In genomic region chr11:102630598-102631448, GRCh38 we compare ENCODE assay signal across 17 cellular contexts. TPM values are rescaled to one million over a fixed set of nuclear protein-coding genes. Genes with fewer than 3 reads are reported as not detected.
A peak's percentile ranks its signal among the peaks of the same experiment; 100 is the strongest.
DNase-seq lines count a peak whose midpoint lies in the region; ATAC-seq and TF ChIP-seq lines count a peak whose summit lies in the region.
"Had no signal": no experiment of that assay in that cellular context is flagged by ENCODE, and none has a peak within 500 bp of the region (broad histone marks: within the 10 kb centered on the region; RNA-seq: fewer than 3 reads in every experiment).

No MANE protein-coding gene starts in this region.

- H3K4me1 ChIP-seq in Peyer's patch: peaks cover 0 to 10% (median 0%) of the 10 kb centered on the region in 4 donors
- H3K4me1 ChIP-seq in fibroblast of lung (ENCODE audit: control insufficient read depth, extremely low read depth, insufficient read depth, low read length): no peaks in the 10 kb centered on the region
- no peaks in the 10 kb centered on the region for H3K4me1 ChIP-seq in osteoblast (ENCODE audit: insufficient read depth, low read length)
- H3K4me1 ChIP-seq in upper lobe of right lung: no peaks in the 10 kb centered on the region

- peak overlapping the region; percentile 53 for H3K27ac ChIP-seq in C4-2B
- H3K27ac ChIP-seq in Peyer's patch: peak overlapping the region in 2 of 4 donors; percentile 46 to 50
- H3K27ac ChIP-seq in fibroblast of lung (ENCODE audit: insufficient read depth, low read length): no peak overlapping the region
- no peak overlapping the region for H3K27ac ChIP-seq in osteoblast (ENCODE audit: low read depth, low read length)
- no peak overlapping the region for H3K27ac ChIP-seq in upper lobe of right lung
- H3K27ac ChIP-seq: RWPE1 had no signal

- TF ChIP-seq POLR2A in Peyer's patch (IDR thresholded peaks at IDR 0.05): no peak

- H3K9me3 Mint-ChIP-seq in activated CD8-positive, alpha-beta memory T cell treated with anti-CD3 and anti-CD28 coated beads, Interleukin-2, amount 10 ng/mL, durations not matched to agents 7 days and 5 days (ENCODE audit: low read depth): no peaks in the 10 kb centered on the region
- no peaks in the 10 kb centered on the region for H3K9me3 Mint-ChIP-seq in Calu3 (ENCODE audit: low read depth, unreplicated experiment)
- H3K9me3 Mint-ChIP-seq: HFFc6 had no signal

- peaks cover 2% of the 10 kb centered on the region for H3K4me1 Mint-ChIP-seq in activated CD8-positive, alpha-beta memory T cell treated with anti-CD3 and anti-CD28 coated beads, Interleukin-2, amount 10 ng/mL, durations not matched to agents 7 days and 5 days
- peaks cover 5% of the 10 kb centered on the region for H3K4me1 Mint-ChIP-seq in Calu3 (ENCODE audit: low read depth, unreplicated experiment)

- no peaks in the 10 kb centered on the region for H3K36me3 Mint-ChIP-seq in activated CD8-positive, alpha-beta memory T cell treated with anti-CD3 and anti-CD28 coated beads, Interleukin-2, amount 10 ng/mL, durations not matched to agents 7 days and 5 days
- H3K36me3 Mint-ChIP-seq in Calu3 (ENCODE audit: insufficient read depth, unreplicated experiment): no peaks in the 10 kb centered on the region

- no peaks in the 10 kb centered on the region for H3K79me2 ChIP-seq in fibroblast of lung (ENCODE audit: control insufficient read depth, insufficient read depth, low read length)
- H3K79me2 ChIP-seq in osteoblast (ENCODE audit: insufficient read depth, low read length): no peaks in the 10 kb centered on the region

- intact Hi-C loops in upper lobe of right lung (cut with DNase I): no loop called here
- intact Hi-C loops in Calu3 (cut with micrococcal nuclease; ENCODE audit: unreplicated experiment): no loop called here

- no peak overlapping the region for H3K27ac Mint-ChIP-seq in activated CD8-positive, alpha-beta memory T cell treated with anti-CD3 and anti-CD28 coated beads, Interleukin-2, amount 10 ng/mL, durations not matched to agents 7 days and 5 days
- H3K27ac Mint-ChIP-seq in Calu3 (ENCODE audit: unreplicated experiment): no peak overlapping the region
- H3K27ac Mint-ChIP-seq: HFFc6 had no signal

- H3K4me3 Mint-ChIP-seq in activated CD8-positive, alpha-beta memory T cell treated with anti-CD3 and anti-CD28 coated beads, Interleukin-2, amount 10 ng/mL, durations not matched to agents 7 days and 5 days: no peak overlapping the region
- no peak overlapping the region for H3K4me3 Mint-ChIP-seq in Calu3 (ENCODE audit: low read depth, unreplicated experiment)
- H3K4me3 Mint-ChIP-seq: HFFc6 had no signal

- no peaks in the 10 kb centered on the region for H3K36me3 ChIP-seq in Peyer's patch
- H3K36me3 ChIP-seq in fibroblast of lung (ENCODE audit: control insufficient read depth, insufficient read depth, low read length): no peaks in the 10 kb centered on the region
- no peaks in the 10 kb centered on the region for H3K36me3 ChIP-seq in osteoblast (ENCODE audit: insufficient read depth, low read length)
- no peaks in the 10 kb centered on the region for H3K36me3 ChIP-seq in upper lobe of right lung

- no peak for ATAC-seq in activated CD8-positive, alpha-beta memory T cell treated with anti-CD3 and anti-CD28 coated beads, Interleukin-2, amount 10 ng/mL, durations not matched to agents 7 days and 5 days
- ATAC-seq in upper lobe of right lung (no peak), GM21529 (IDR thresholded peaks at IDR 0.05; ENCODE audit: unreplicated experiment) (no peak)

- H3K9me3 ChIP-seq in Peyer's patch: no peaks in the 10 kb centered on the region
- H3K9me3 ChIP-seq in fibroblast of lung (ENCODE audit: control insufficient read depth, insufficient read depth, low read depth, low read length): no peaks in the 10 kb centered on the region
- no peaks in the 10 kb centered on the region for H3K9me3 ChIP-seq in osteoblast (ENCODE audit: low read depth, low read length)
- no peaks in the 10 kb centered on the region for H3K9me3 ChIP-seq in upper lobe of right lung

- CTCF ChIA-PET in activated CD8-positive, alpha-beta memory T cell treated with anti-CD3 and anti-CD28 coated beads, Interleukin-2, amount 10 ng/mL, durations not matched to agents 7 days and 5 days (lab: Charles Lee): no interaction called here
- CTCF ChIA-PET in Calu3 (lab: Charles Lee): interaction anchor here (0.8 kb wide), 1 partner anchor 51 kb away, joined by 4 read pairs; no protein-coding TSS in a partner anchor

- peak in 2 of 3 donors; percentile 63 to 71 for DNase-seq in Peyer's patch
- peak in 1 of 2 donors; percentile 41 for DNase-seq in fibroblast of lung (ENCODE audit: low read depth in 2 of 2)
- DNase-seq in osteoblast (ENCODE audit: insufficient read length, low spot score, missing footprints): peak; percentile 37
- DNase-seq in activated CD8-positive, alpha-beta memory T cell treated with anti-CD3 and anti-CD28 coated beads, Interleukin-2, amount 10 ng/mL, durations not matched to agents 7 days and 5 days: no peak
- DNase-seq in upper lobe of right lung: no peak
- no peak for DNase-seq in Calu3
- DNase-seq: 8988T; C1 segment of cervical spinal cord; HFFc6; Karpas-422; NCI-H187 treated with DMSO at 0.1 percent for 48 hours; NCI-H446; NK-92 treated with Interleukin-12 subunit alpha and Interleukin-12 subunit beta, amount 100 ng/mL, for 24 hours; OCI-M1 had no signal

- TF ChIP-seq CTCF in C4-2B (conservative IDR thresholded peaks at IDR 0.05) (no peak), Peyer's patch (IDR thresholded peaks at IDR 0.05) (no peak), fibroblast of lung (conservative IDR thresholded peaks at IDR 0.05 in 1 of 2, IDR thresholded peaks at IDR 0.05 in 1 of 2; ENCODE audit: low read depth in 1 of 2, low read length in 2 of 2) (no peak), osteoblast (IDR thresholded peaks at IDR 0.05; ENCODE audit: extremely low read depth, low read depth, low read length) (no peak), upper lobe of right lung (IDR thresholded peaks at IDR 0.05) (no peak), Calu3 (IDR thresholded peaks at IDR 0.05; ENCODE audit: unreplicated experiment) (no peak)

- peaks cover 13% of the 10 kb centered on the region for H3K27me3 Mint-ChIP-seq in activated CD8-positive, alpha-beta memory T cell treated with anti-CD3 and anti-CD28 coated beads, Interleukin-2, amount 10 ng/mL, durations not matched to agents 7 days and 5 days
- no peaks in the 10 kb centered on the region for H3K27me3 Mint-ChIP-seq in Calu3 (ENCODE audit: unreplicated experiment)

- H3K27me3 ChIP-seq in Peyer's patch (no peaks in the 10 kb centered on the region), fibroblast of lung (ENCODE audit: control insufficient read depth, insufficient read depth, low read length) (no peaks in the 10 kb centered on the region), osteoblast (ENCODE audit: insufficient read depth, low read length) (no peaks in the 10 kb centered on the region), upper lobe of right lung (peaks cover 2% of the 10 kb centered on the region)

- H3K4me3 ChIP-seq in Peyer's patch (no peak overlapping the region), fibroblast of lung (replicated peaks in 1 of 4; ENCODE audit: control extremely low read depth in 1 of 4, insufficient read depth in 1 of 4, low read depth in 3 of 4, low read length in 4 of 4) (no peak overlapping the region), osteoblast (ENCODE audit: insufficient read depth, low read length) (no peak overlapping the region), upper lobe of right lung (no peak overlapping the region)

- BruUV-seq in Calu3 (replicated peaks; lab: Mats Ljungman, UMichigan): no TSS peak

- H3K9ac ChIP-seq in fibroblast of lung (ENCODE audit: insufficient read depth, low read length): no peak overlapping the region

- no peak overlapping the region for H2AFZ ChIP-seq in fibroblast of lung (ENCODE audit: low read length)
- H2AFZ ChIP-seq in osteoblast (ENCODE audit: low read length): no peak overlapping the region

- H3K4me2 ChIP-seq in fibroblast of lung (ENCODE audit: extremely low read depth, insufficient read depth, low read length) (peak overlapping the region; percentile 44), osteoblast (ENCODE audit: insufficient read depth, low read length) (no peak overlapping the region)

- H4K20me1 ChIP-seq in fibroblast of lung (ENCODE audit: control insufficient read depth, extremely low read depth, insufficient read depth, low read length) (no peaks in the 10 kb centered on the region), osteoblast (ENCODE audit: insufficient read depth, low read length) (no peaks in the 10 kb centered on the region)

RNA-seq across cellular contexts. Expression of gene MMP20, which starts 5.7 kb away (rescaled TPM):
- not detected for total RNA-seq in Peyer's patch
- not detected in 2 replicates for total RNA-seq in fibroblast of lung
- polyA plus RNA-seq in fibroblast of lung: not detected in 2 replicates
- polyA plus RNA-seq in fibroblast of lung (2012): not detected in 2 replicates
- not detected in 2 replicates for polyA minus RNA-seq in fibroblast of lung (ENCODE audit: low replicate concordance)
- not detected in 2 replicates for total RNA-seq in osteoblast
- not detected for total RNA-seq in activated CD8-positive, alpha-beta memory T cell treated with anti-CD3 and anti-CD28 coated beads, Interleukin-2, amount 10 ng/mL, durations not matched to agents 7 days and 5 days
- total RNA-seq in upper lobe of right lung: not detected
- not detected in 2 replicates for total RNA-seq in Calu3 (2022)
- total RNA-seq: HFFc6 had no signal

Comparison
In these comparisons a context has a peak if more than half of its experiments do, and no peak if none do; other contexts are left out.
1. DNase-seq: peak in Peyer's patch (2 of 3) and osteoblast (single experiment); none in activated CD8-positive, alpha-beta memory T cell treated with anti-CD3 and anti-CD28 coated beads, Interleukin-2, amount 10 ng/mL, durations not matched to agents 7 days and 5 days (single experiment), upper lobe of right lung (single experiment) and Calu3 (single experiment).